2 cellular contexts compared by ENCODE assay signal in genomic region chr22:49943771-49944398, GRCh38.
A peak's percentile ranks its signal among the peaks of the same experiment; 100 is the strongest.
TF ChIP-seq lines count a peak whose summit lies in the region.

No MANE protein-coding gene starts in this region.

TF ChIP-seq in IMR-90, 13 proteins besides CTCF, POLR2A, EP300 and RAD21:
- TF ChIP-seq FOS (IDR thresholded peaks at IDR 0.05; ENCODE audit: low read depth, low read length) (no peak), MAZ (IDR thresholded peaks at IDR 0.05; ENCODE audit: borderline replicate concordance, low read depth, low read length) (no peak), ELK1 (IDR thresholded peaks at IDR 0.05; ENCODE audit: borderline replicate concordance, low read depth, low read length) (no peak), BHLHE40 (IDR thresholded peaks at IDR 0.05; ENCODE audit: low read depth, low read length) (no peak)

TF ChIP-seq in K562, 482 proteins besides CTCF, POLR2A, EP300 and RAD21:
- TF ChIP-seq ZNF282 (CRISPR knock-in tag; IDR thresholded peaks at IDR 0.05): no peak
- TF ChIP-seq HDGF (IDR thresholded peaks at IDR 0.05): no peak
- TF ChIP-seq ZFP36 (IDR thresholded peaks at IDR 0.05; ENCODE audit: low read depth, low read length, partially characterized antibody): peak; percentile 44
- no peak for TF ChIP-seq ZSCAN29 (IDR thresholded peaks at IDR 0.05)
- no peak for TF ChIP-seq NR4A1 (CRISPR knock-in tag; IDR thresholded peaks at IDR 0.05)
- no peak for TF ChIP-seq NR4A1 (tag; IDR thresholded peaks at IDR 0.05)
TF ChIP-seq in K562: peak in this region for 1.
